In the genomic region with DNA sequence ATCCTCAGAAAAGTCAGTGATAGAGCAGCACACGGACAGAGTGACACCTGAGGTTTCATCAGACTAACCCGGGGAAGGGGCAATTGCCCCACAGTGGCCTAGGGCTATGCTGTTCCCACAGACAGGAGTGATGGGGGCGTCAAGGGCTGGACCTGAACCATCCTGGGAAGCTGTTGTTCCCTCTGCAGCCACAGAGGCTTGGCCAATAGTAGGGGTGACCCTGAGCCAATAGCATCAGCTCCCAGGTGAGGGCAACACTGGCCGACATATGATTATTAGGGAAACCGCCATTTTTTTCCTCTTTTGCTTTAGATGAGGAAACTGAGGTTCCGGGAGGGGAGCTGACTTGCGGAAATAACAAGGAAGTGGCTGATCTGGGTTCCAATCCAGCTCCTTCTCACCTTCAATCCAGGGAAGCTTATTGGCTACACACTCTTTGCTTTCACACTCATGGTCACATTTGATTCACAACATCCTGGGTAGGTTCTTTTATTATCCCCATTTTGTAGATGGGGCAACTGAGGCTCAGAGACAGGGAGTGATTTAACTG, we compare ENCODE assay signal across 28 cellular contexts.
"Had no signal": no experiment of that assay in that cellular context is flagged by ENCODE, and none has a peak within 500 bp of the region (broad histone marks: within the 10 kb centered on the region; RNA-seq: fewer than 3 reads in every experiment).

No MANE protein-coding gene starts in this region.

- H3K36me3 Mint-ChIP-seq: naive thymus-derived CD8-positive, alpha-beta T cell; neural progenitor cell; stimulated activated memory B cell treated with anti-CD40 and anti-IgM and Interleukin-4, amounts not matched to agents 10 μg/mL and 1 μg/mL and 100 μg/mL, for 72 hours; type B pancreatic cell had no signal

- H3K4me1 Mint-ChIP-seq: naive thymus-derived CD8-positive, alpha-beta T cell; stimulated activated memory B cell treated with anti-CD40 and anti-IgM and Interleukin-4, amounts not matched to agents 10 μg/mL and 1 μg/mL and 100 μg/mL, for 72 hours; stimulated activated naive CD8-positive, alpha-beta T cell treated with anti-CD3 and anti-CD28 coated beads, Interleukin-15, amount 100 ng/mL, for 72 hours had no signal

- H3K27me3 Mint-ChIP-seq: stimulated activated memory B cell treated with anti-CD40 and anti-IgM and Interleukin-4, amounts not matched to agents 10 μg/mL and 1 μg/mL and 100 μg/mL, for 72 hours had no signal

- H3K27ac ChIP-seq: lower lobe of right lung, neural progenitor cell, ovary, sigmoid colon, tibial nerve, uterus had no signal

- H3K9me3 ChIP-seq: lower lobe of right lung, ovary, sigmoid colon, tibial nerve, uterus had no signal

- H3K4me1 ChIP-seq: lower lobe of right lung, neural progenitor cell, sigmoid colon, tibial nerve, uterus had no signal

- H3K36me3 ChIP-seq: lower lobe of right lung, neural progenitor cell, ovary, sigmoid colon, tibial nerve, uterus had no signal

- H3K27ac Mint-ChIP-seq: naive thymus-derived CD8-positive, alpha-beta T cell; nephron; neural progenitor cell; progenitor cell of endocrine pancreas; stimulated activated memory B cell treated with anti-CD40 and anti-IgM and Interleukin-4, amounts not matched to agents 10 μg/mL and 1 μg/mL and 100 μg/mL, for 72 hours; stimulated activated naive CD8-positive, alpha-beta T cell treated with anti-CD3 and anti-CD28 coated beads, Interleukin-15, amount 100 ng/mL, for 72 hours; type B pancreatic cell had no signal

- H2AFZ ChIP-seq: neural progenitor cell had no signal

- H3K4me3 Mint-ChIP-seq: naive thymus-derived CD8-positive, alpha-beta T cell; nephron; neural progenitor cell; stimulated activated memory B cell treated with anti-CD40 and anti-IgM and Interleukin-4, amounts not matched to agents 10 μg/mL and 1 μg/mL and 100 μg/mL, for 72 hours; stimulated activated naive CD8-positive, alpha-beta T cell treated with anti-CD3 and anti-CD28 coated beads, Interleukin-15, amount 100 ng/mL, for 72 hours; type B pancreatic cell had no signal

- H3K9me3 Mint-ChIP-seq: nephron; neural progenitor cell; stimulated activated memory B cell treated with anti-CD40 and anti-IgM and Interleukin-4, amounts not matched to agents 10 μg/mL and 1 μg/mL and 100 μg/mL, for 72 hours; stimulated activated naive CD8-positive, alpha-beta T cell treated with anti-CD3 and anti-CD28 coated beads, Interleukin-15, amount 100 ng/mL, for 72 hours; type B pancreatic cell had no signal

- H3K9ac ChIP-seq: neural progenitor cell had no signal

- H3K4me2 ChIP-seq: neural progenitor cell had no signal

- ATAC-seq: left cardiac atrium; left lobe of liver; lower lobe of right lung; naive thymus-derived CD8-positive, alpha-beta T cell; right cardiac atrium; stimulated activated memory B cell treated with anti-CD40 and anti-IgM and Interleukin-4, amounts not matched to agents 10 μg/mL and 1 μg/mL and 100 μg/mL, for 72 hours; stimulated activated naive CD8-positive, alpha-beta T cell treated with anti-CD3 and anti-CD28 coated beads, Interleukin-15, amount 100 ng/mL, for 72 hours had no signal

- H3K27me3 ChIP-seq: neural progenitor cell, ovary, sigmoid colon, tibial nerve, uterus had no signal

- H3K4me3 ChIP-seq: lower lobe of right lung, neural progenitor cell, ovary, sigmoid colon, tibial nerve, uterus had no signal

- FAIRE-seq: keratinocyte, small intestine had no signal

- DNase-seq: hippocampal formation; kidney glomerular epithelial cell; left cardiac atrium; lower lobe of right lung; mammary epithelial cell; mesenchymal stem cell; naive thymus-derived CD8-positive, alpha-beta T cell; ovary; retina; right cardiac atrium; sigmoid colon; small intestine; stimulated activated CD4-positive, alpha-beta T cell treated with anti-CD3 and anti-CD28 coated beads, Interleukin-1b, Interleukin-23, amount 100 ng/mL, for 48 hours; stimulated activated CD4-positive, alpha-beta T cell treated with anti-CD3 and anti-CD28 coated beads, Interleukin-2, amount 100 ng/mL, for 48 hours; stimulated activated CD4-positive, alpha-beta T cell treated with anti-CD3 and anti-CD28 coated beads, Interleukin-4, amount 100 ng/mL, for 4 hours; stimulated activated CD8-positive, alpha-beta memory T cell treated with anti-CD3 and anti-CD28 coated beads, Interleukin-4, amount 100 ng/mL, for 48 hours; stimulated activated naive CD4-positive, alpha-beta T cell treated with Interleukin-2 at 50 U/mL for 16 hours; stimulated activated naive CD8-positive, alpha-beta T cell treated with anti-CD3 and anti-CD28 coated beads, Interleukin-15, amount 100 ng/mL, for 72 hours; substantia nigra; uterus had no signal
